In genomic region chrX:115549008-115549407, GRCh38 we compare ENCODE assay signal across 2 cellular contexts.
A peak's percentile ranks its signal among the peaks of the same experiment; 100 is the strongest.
TF ChIP-seq lines count a peak whose summit lies in the region.

No MANE protein-coding gene starts in this region.

TF ChIP-seq in GM12878, 131 proteins besides CTCF, POLR2A, EP300 and RAD21:
- peak; percentile 82 for TF ChIP-seq ATF7 (IDR thresholded peaks at IDR 0.05; ENCODE audit: low read depth)
- no peak for TF ChIP-seq KLF5 (IDR thresholded peaks at IDR 0.05; ENCODE audit: partially characterized antibody)
- TF ChIP-seq BCL3 (IDR thresholded peaks at IDR 0.05; ENCODE audit: borderline replicate concordance, insufficient read depth, low read depth, low read length, poor library complexity, severe bottlenecking), result no peak
- TF ChIP-seq MTA3 (IDR thresholded peaks at IDR 0.05; ENCODE audit: borderline replicate concordance, low read length), result no peak
TF ChIP-seq in GM12878: peak in this region for 1.

TF ChIP-seq in neural cell, 6 proteins besides CTCF, POLR2A, EP300 and RAD21:
- TF ChIP-seq POLR2AphosphoS5 (IDR thresholded peaks at IDR 0.05) (no peak), MXI1 (conservative IDR thresholded peaks at IDR 0.05; ENCODE audit: poor library complexity, severe bottlenecking) (no peak), REST (IDR thresholded peaks at IDR 0.05; ENCODE audit: borderline replicate concordance) (no peak), EZH2 (IDR thresholded peaks at IDR 0.05; ENCODE audit: borderline replicate concordance, insufficient read depth, low read length, poor library complexity, severe bottlenecking) (no peak), TAF1 (IDR thresholded peaks at IDR 0.05; ENCODE audit: low read depth) (no peak), SMC3 (conservative IDR thresholded peaks at IDR 0.05; ENCODE audit: poor library complexity) (no peak)
TF ChIP-seq in neural cell: peak in this region for 0.
